8 cellular contexts compared by ENCODE assay signal in genomic region chr12:54189198-54189539, GRCh38. TPM values are rescaled to one million over a fixed set of nuclear protein-coding genes. Genes with fewer than 3 reads are reported as not detected.
DNase-seq lines count a peak whose midpoint lies in the region; ATAC-seq, FAIRE-seq and TF ChIP-seq lines count a peak whose summit lies in the region.

No MANE protein-coding gene starts in this region.

- 28% methylated on average over 3 of the region's 3 CpGs; no CpG with 5 or more reads in 1 of the 2 experiments for WGBS in H1 (ENCODE audit: extremely low coverage in 1 of 2, insufficient coverage in 1 of 2, insufficient read length in 1 of 2, insufficient replicate concordance in 2 of 2, low coverage in 1 of 2, low lambda C conversion rate in 2 of 2, missing lambda C conversion rate in 1 of 2), 2 experiments
- WGBS in thyroid gland, 2 donors, result 21 to 23% methylated on average over 3 of the region's 3 CpGs

- H2BK20ac ChIP-seq in H1 (ENCODE audit: low read length), result no peak overlapping the region

- CTCF ChIA-PET in H1 (lab: Charles Lee; ENCODE audit: partially characterized antibody), result interaction anchor here (0.6 to 20.1 kb wide), 14 partner anchors 9 to 194 kb away, joined by 3 to 339 read pairs (median 13); partner anchors contain the start of genes HOXC4, HOXC5, HOXC6 and HOXC8

- H3K27me3 ChIP-seq in MM.1S (replicated peaks; ENCODE audit: insufficient read depth, low read length), result peaks cover 41% of the 10 kb centered on the region
- H3K27me3 ChIP-seq in H1 (replicated peaks in 1 of 4; ENCODE audit: control insufficient read depth in 3 of 4, extremely low read depth in 1 of 4, insufficient read depth in 3 of 4, low read length in 3 of 4), result peaks cover 4 to 38% (median 24%) of the 10 kb centered on the region in 4 experiments
- peaks cover 9% of the 10 kb centered on the region for H3K27me3 ChIP-seq in rectal smooth muscle tissue (ENCODE audit: control insufficient read depth, insufficient read depth, low read length)
- H3K27me3 ChIP-seq in thyroid gland, result no peaks in the 10 kb centered on the region

- H3K18ac ChIP-seq in H1 (ENCODE audit: extremely low read depth, low read length), result no peak overlapping the region

- H3F3A ChIP-seq in MM.1S (ENCODE audit: insufficient read depth, low read length), result no peaks in the 10 kb centered on the region

- no peak for FAIRE-seq in H1 (lab: Jason Lieb, UNC)

- DNase-seq in MM.1S, result no peak
- no peak for DNase-seq in H1 (ENCODE audit: low read depth in 1 of 2, low spot score in 2 of 2)
- no peak for DNase-seq in NCI-H446 (lab: John Stamatoyannopoulos, UW)
- DNase-seq in amniotic stem cell (lab: John Stamatoyannopoulos, UW), result no peak
- DNase-seq in thyroid gland, result no peak
- DNase-seq in AML-193 (lab: John Stamatoyannopoulos, UW), result no peak

- peak overlapping the region; percentile 52 for H3K4me2 ChIP-seq in MM.1S (ENCODE audit: low read depth, low read length)
- H3K4me2 ChIP-seq in H1 (ENCODE audit: insufficient read depth in 1 of 2, low read depth in 2 of 2, low read length in 2 of 2), result peak overlapping the region; percentile 14 to 46

- H3K4me1 ChIP-seq in MM.1S (ENCODE audit: low read length) (0 out of 2 replicates have a peak, but pooled peaks cover 3% of the 10 kb centered on the region), H1 (replicated peaks in 1 of 4; ENCODE audit: control insufficient read depth in 3 of 4, insufficient read depth in 4 of 4, low read length in 3 of 4) (no peaks in the 10 kb centered on the region; a peak in 1 of 7 replicates), rectal smooth muscle tissue (ENCODE audit: control insufficient read depth, insufficient read depth, low read length) (no peaks in the 10 kb centered on the region), thyroid gland (peaks cover 8 to 9% of the 10 kb centered on the region in 2 donors)

- H3K27ac ChIP-seq in MM.1S (ENCODE audit: low read length) (no peak overlapping the region), H1 (ENCODE audit: low read depth, low read length) (no peak overlapping the region), rectal smooth muscle tissue (ENCODE audit: low read depth, low read length) (no peak overlapping the region), thyroid gland (no peak overlapping the region)

- H3K56ac ChIP-seq in H1 (replicated peaks; ENCODE audit: insufficient read length, low read depth, low read length), result no peak overlapping the region

- no peaks in the 10 kb centered on the region for H3K23me2 ChIP-seq in H1 (ENCODE audit: low read depth, low read length)

- no peak overlapping the region for H2BK5ac ChIP-seq in H1 (ENCODE audit: low read depth, low read length)

- POLR2A ChIA-PET in H1 (lab: Charles Lee; ENCODE audit: partially characterized antibody), result interaction anchor here (1.0 to 1.6 kb wide), 5 partner anchors 10 to 91 kb away, joined by 3 to 5 read pairs (median 4); partner anchors contain the start of genes CBX5 and HNRNPA1

- H3K4me3 ChIP-seq in MM.1S (ENCODE audit: low read length) (peak overlapping the region; percentile 83), H1 (ENCODE audit: extremely low read depth in 1 of 4, insufficient read depth in 2 of 4, low read depth in 3 of 4, low read length in 4 of 4) (peak overlapping the region in 1 of 4 experiments; percentile 98; a peak in 2 of 8 replicates), rectal smooth muscle tissue (ENCODE audit: low read length) (peak overlapping the region; percentile 29), thyroid gland (replicated peaks in 1 of 3) (peak overlapping the region in 1 of 3 donors; percentile 52)

- H3K14ac ChIP-seq in H1 (ENCODE audit: insufficient read length), result no peak overlapping the region

- intact Hi-C loops in thyroid gland (cut with DNase I), result no loop called here

- H3K9me3 ChIP-seq in MM.1S (replicated peaks; ENCODE audit: insufficient read depth, low read length) (no peaks in the 10 kb centered on the region), H1 (ENCODE audit: insufficient read depth in 2 of 2, low read depth in 1 of 2, low read length in 1 of 2) (no peaks in the 10 kb centered on the region), thyroid gland (no peaks in the 10 kb centered on the region)

- no peak overlapping the region for H4K5ac ChIP-seq in H1 (ENCODE audit: insufficient read length, low read depth, low read length)

- no peak for TF ChIP-seq CTCF in MM.1S (IDR thresholded peaks at IDR 0.05; ENCODE audit: low read length)
- TF ChIP-seq CTCF in H1 (IDR thresholded peaks at IDR 0.05; ENCODE audit: control extremely low read depth in 1 of 3, insufficient read depth in 1 of 3, low read depth in 1 of 3, low read length in 3 of 3), result no peak
- TF ChIP-seq CTCF in thyroid gland (IDR thresholded peaks at IDR 0.05), result no peak

- H3K9me2 ChIP-seq in MM.1S (replicated peaks; ENCODE audit: insufficient read depth, low read length), result no peaks in the 10 kb centered on the region

- TF ChIP-seq POLR2A in H1 (IDR thresholded peaks at IDR 0.05; ENCODE audit: control extremely low read depth in 1 of 2, low read depth in 2 of 2, low read length in 2 of 2) (no peak), thyroid gland (IDR thresholded peaks at IDR 0.05) (no peak)

- ATAC-seq in GM18508 (IDR thresholded peaks at IDR 0.05; ENCODE audit: insufficient read depth, unreplicated experiment), result peak; percentile 6

- H3K36me3 ChIP-seq in MM.1S (replicated peaks; ENCODE audit: insufficient read depth, low read length) (no peaks in the 10 kb centered on the region), H1 (ENCODE audit: control insufficient read depth in 2 of 4, insufficient read depth in 4 of 4, low read length in 3 of 4) (no peaks in the 10 kb centered on the region), rectal smooth muscle tissue (ENCODE audit: control insufficient read depth, insufficient read depth, low read length) (no peaks in the 10 kb centered on the region), thyroid gland (no peaks in the 10 kb centered on the region)

- H4K20me1 ChIP-seq in MM.1S (ENCODE audit: insufficient read depth, low read length) (no peaks in the 10 kb centered on the region), H1 (replicated peaks in 1 of 2; ENCODE audit: control insufficient read depth in 1 of 2, insufficient read depth in 2 of 2, low read length in 2 of 2) (peaks cover 0 to 2% of the 10 kb centered on the region in 2 experiments)

- TF ChIP-seq EP300 in H1 (IDR thresholded peaks at IDR 0.05; ENCODE audit: borderline replicate concordance in 1 of 2, low read depth in 2 of 2, low read length in 2 of 2), result no peak

- no peak overlapping the region for H2AK5ac ChIP-seq in H1 (ENCODE audit: low read depth, low read length)

- no peak overlapping the region for H3K4ac ChIP-seq in H1 (replicated peaks; ENCODE audit: insufficient read length, low read depth, low read length)

- H2AFZ ChIP-seq in MM.1S (ENCODE audit: low read length) (peak overlapping the region; percentile 71), H1 (ENCODE audit: low read length) (peak overlapping the region; percentile 92; the same call in 1 of the 2 replicates)

- no peak overlapping the region for H2BK15ac ChIP-seq in H1 (ENCODE audit: low read length)

- H4K91ac ChIP-seq in H1 (replicated peaks; ENCODE audit: insufficient read length, low read length), result no peak overlapping the region

- H2BK120ac ChIP-seq in H1 (replicated peaks; ENCODE audit: low read depth, low read length), result no peak overlapping the region

- no peak overlapping the region for H2BK12ac ChIP-seq in H1 (ENCODE audit: low read depth, low read length)

- no peak overlapping the region for H3K23ac ChIP-seq in H1 (ENCODE audit: insufficient read length)

- no peak overlapping the region for H4K8ac ChIP-seq in H1 (ENCODE audit: extremely low read depth, insufficient read depth, low read length)

- no peak for TF ChIP-seq RAD21 in H1 (IDR thresholded peaks at IDR 0.05 in 1 of 2, conservative IDR thresholded peaks at IDR 0.05 in 1 of 2; ENCODE audit: low read depth in 2 of 2, low read length in 2 of 2)

- no peaks in the 10 kb centered on the region for H3K79me2 ChIP-seq in MM.1S (ENCODE audit: low read length)
- H3K79me2 ChIP-seq in H1 (ENCODE audit: control insufficient read depth in 1 of 2, insufficient read depth in 2 of 2, low read length in 2 of 2), result no peaks in the 10 kb centered on the region

- H3K79me1 ChIP-seq in H1 (ENCODE audit: low read depth, low read length), result no peaks in the 10 kb centered on the region

- no peak overlapping the region for H3K9ac ChIP-seq in MM.1S (ENCODE audit: low read length)
- no peak overlapping the region for H3K9ac ChIP-seq in H1 (replicated peaks in 1 of 4; ENCODE audit: extremely low read depth in 1 of 4, low read depth in 3 of 4, low read length in 3 of 4)
- no peak overlapping the region for H3K9ac ChIP-seq in rectal smooth muscle tissue (ENCODE audit: low read length)

TF ChIP-seq in H1, 55 proteins besides CTCF, POLR2A, EP300 and RAD21 (continues in another document):
- TF ChIP-seq USF2 (IDR thresholded peaks at IDR 0.05; ENCODE audit: low read length) (no peak), JUND (IDR thresholded peaks at IDR 0.05; ENCODE audit: low read length) (no peak), FOSL1 (IDR thresholded peaks at IDR 0.05; ENCODE audit: insufficient read depth, low read depth, low read length) (no peak), CREB1 (IDR thresholded peaks at IDR 0.05) (no peak), HDAC6 (IDR thresholded peaks at IDR 0.05; ENCODE audit: low read depth, low read length) (no peak), NRF1 (IDR thresholded peaks at IDR 0.05; ENCODE audit: low read depth, low read length) (no peak), TCF12 (IDR thresholded peaks at IDR 0.05; ENCODE audit: low read depth, low read length) (no peak), BRCA1 (IDR thresholded peaks at IDR 0.05; ENCODE audit: low read depth, low read length) (no peak), CEBPB (IDR thresholded peaks at IDR 0.05; ENCODE audit: low read depth, low read length) (no peak)

RNA-seq across cellular contexts. Expression of gene SMUG1, which starts 0.4 kb away (rescaled TPM):
- total RNA-seq in H1 (2021; fragmentation: NEBNext Ultra II Directional; extraction: Animal tissue kit (Norgen Biotek cat#: 25700)), result 15.8 and 18.6 TPM in 2 replicates
- polyA plus RNA-seq in H1 (2011; rRNA removed), result 35.0 and 35.7 TPM in 2 replicates
- 31.1 TPM for polyA plus RNA-seq in H1 (2011; cell fraction: cytosol; rRNA removed)
- 35.6 TPM for polyA plus RNA-seq in H1 (2011; cell fraction: nucleus; rRNA removed)
- polyA plus RNA-seq in H1 (2012, experiment 1 of 2), result 21.2 to 26.6 TPM (median 23.8 TPM) in 4 replicates
- 26.7 TPM for polyA plus RNA-seq in H1 (2012, experiment 2 of 2)
- 16.0 TPM for polyA plus RNA-seq in H1 (2013, experiment 1 of 2)
- polyA plus RNA-seq in H1 (2013, experiment 2 of 2), result 14.1 TPM
- 19.1 and 19.4 TPM in 2 replicates for polyA minus RNA-seq in H1 (2011; rRNA and poly(A)+ RNA removed)
- 10.4 TPM for polyA minus RNA-seq in H1 (2011; cell fraction: cytosol; rRNA and poly(A)+ RNA removed)
- polyA minus RNA-seq in H1 (2011; cell fraction: nucleus; rRNA and poly(A)+ RNA removed), result 22.1 TPM
- total RNA-seq in thyroid gland, result 10 to 100 TPM; 33.6 to 44.2 (median 39.7) TPM
